ENCODE assay signal across 23 cellular contexts in the genomic region with DNA sequence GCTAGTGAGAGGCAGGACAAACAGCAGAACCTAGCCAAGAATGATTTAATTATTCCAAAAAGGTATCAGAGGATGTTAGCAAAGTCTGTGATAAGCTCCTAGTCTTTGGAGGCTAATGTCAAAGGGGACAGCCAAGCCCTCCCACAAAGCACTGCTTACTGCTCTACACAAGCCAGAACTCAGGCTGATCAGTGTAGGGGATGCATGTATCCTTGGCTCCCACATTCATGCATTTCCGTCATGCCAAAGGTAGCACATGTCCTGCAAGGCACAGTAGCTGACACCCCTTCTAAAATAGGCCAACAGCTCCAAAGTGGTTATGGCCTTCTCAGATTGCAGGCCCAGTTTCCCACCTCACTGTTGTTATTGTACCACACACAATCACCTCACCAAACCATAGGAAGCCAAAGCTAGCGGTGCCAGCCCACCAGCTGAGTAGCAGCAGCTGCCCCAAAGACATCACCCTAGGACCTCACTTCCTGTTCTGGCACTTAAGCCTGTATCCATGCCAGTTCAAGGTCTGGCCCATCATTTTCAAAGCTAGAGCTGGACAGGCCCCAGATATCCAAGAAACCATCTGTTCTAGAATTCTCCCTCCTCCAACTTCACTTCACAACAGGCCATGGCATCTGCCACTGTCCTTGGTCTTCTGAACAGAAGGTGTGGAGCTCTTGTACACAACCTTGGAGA. TPM values are rescaled to one million over a fixed set of nuclear protein-coding genes. Genes with fewer than 3 reads are reported as not detected.
DNase-seq lines count a peak whose midpoint lies in the region; ATAC-seq, FAIRE-seq and TF ChIP-seq lines count a peak whose summit lies in the region.
"Had no signal": no experiment of that assay in that cellular context is flagged by ENCODE, and none has a peak within 500 bp of the region (broad histone marks: within the 10 kb centered on the region; RNA-seq: fewer than 3 reads in every experiment).

No MANE protein-coding gene starts in this region.

- H3K4me2 ChIP-seq in astrocyte (ENCODE audit: low read length) (no peak overlapping the region), GM23248 (ENCODE audit: unreplicated experiment) (no peak overlapping the region)

- 68 to 89% (median 76%) methylated on average over 2 of the region's 2 CpGs for WGBS in spleen, 5 donors
- WGBS in GM23248 (ENCODE audit: low coverage in 1 of 2, low lambda C conversion rate in 2 of 2, missing lambda C conversion rate in 2 of 2), 2 experiments: 100% methylated on average over 2 of the region's 2 CpGs
- 49 to 52% methylated on average over 2 of the region's 2 CpGs for WGBS in testis, 2 donors

- H3K9me2 ChIP-seq in GM23248 (ENCODE audit: insufficient read depth): no peaks in the 10 kb centered on the region

- H3K4me1 Mint-ChIP-seq in astrocyte (ENCODE audit: low read depth, unreplicated experiment): peaks cover 41% of the 10 kb centered on the region
- peaks cover 57% of the 10 kb centered on the region for H3K4me1 Mint-ChIP-seq in glutamatergic neuron (ENCODE audit: low read depth, unreplicated experiment)

- H3F3A ChIP-seq in GM23248 (ENCODE audit: insufficient read depth): peaks cover 25% of the 10 kb centered on the region

- H3K79me2 ChIP-seq in astrocyte (ENCODE audit: insufficient read depth, low read length) (peaks cover 100% of the 10 kb centered on the region), GM23248 (ENCODE audit: insufficient read depth) (peaks cover 100% of the 10 kb centered on the region)

- no peaks in the 10 kb centered on the region for H3K9me3 ChIP-seq in astrocyte (ENCODE audit: insufficient read depth, low read depth, low read length)
- H3K9me3 ChIP-seq in spleen: no peaks in the 10 kb centered on the region
- H3K9me3 ChIP-seq in GM23248 (ENCODE audit: low read depth): no peaks in the 10 kb centered on the region
- H3K9me3 ChIP-seq in testis: no peaks in the 10 kb centered on the region
- H3K9me3 ChIP-seq: adrenal gland had no signal

- FAIRE-seq in astrocyte (lab: Jason Lieb, UNC): no peak
- FAIRE-seq: GM18507, K562, kidney had no signal

- H3K4me3 ChIP-seq in astrocyte (ENCODE audit: insufficient read depth, low read depth, low read length) (no peak overlapping the region), spleen (no peak overlapping the region), GM23248 (no peak overlapping the region), testis (no peak overlapping the region)
- H3K4me3 ChIP-seq: adrenal gland, K562 had no signal

- H3K27ac Mint-ChIP-seq in astrocyte (ENCODE audit: unreplicated experiment) (no peak overlapping the region), glutamatergic neuron (ENCODE audit: unreplicated experiment) (peak overlapping the region; percentile 89)

- intact Hi-C loops in spleen (cut with DNase I; ENCODE audit: low total_unique reads): no loop called here
- intact Hi-C loops in testis (cut with DNase I; ENCODE audit: low total_unique reads): no loop called here

- TF ChIP-seq CTCF in astrocyte (IDR thresholded peaks at IDR 0.05; ENCODE audit: insufficient read depth, low read depth, low read length): no peak
- no peak for TF ChIP-seq CTCF in glutamatergic neuron (IDR thresholded peaks at IDR 0.05; ENCODE audit: partially characterized antibody, unreplicated experiment)
- TF ChIP-seq CTCF in spleen (IDR thresholded peaks at IDR 0.05 in 8 of 11, conservative IDR thresholded peaks at IDR 0.05 in 3 of 11): no peak
- no peak for TF ChIP-seq CTCF in testis (IDR thresholded peaks at IDR 0.05)

- H3K4me3 Mint-ChIP-seq in astrocyte (ENCODE audit: unreplicated experiment) (no peak overlapping the region), glutamatergic neuron (ENCODE audit: unreplicated experiment) (peak overlapping the region; percentile 57)

- H3K9ac ChIP-seq in astrocyte (ENCODE audit: low read length): no peak overlapping the region
- no peak overlapping the region for H3K9ac ChIP-seq in GM23248

- TF ChIP-seq POLR2A in spleen (IDR thresholded peaks at IDR 0.05) (no peak), testis (IDR thresholded peaks at IDR 0.05) (no peak)

- H3K4me1 ChIP-seq in astrocyte (ENCODE audit: insufficient read depth, low read length): peaks cover 47% of the 10 kb centered on the region
- H3K4me1 ChIP-seq in spleen: peaks cover 0 to 36% (median 16%) of the 10 kb centered on the region in 6 donors
- H3K4me1 ChIP-seq in GM23248 (ENCODE audit: insufficient read depth): peaks cover 45% of the 10 kb centered on the region
- H3K4me1 ChIP-seq in testis: peaks cover 10% of the 10 kb centered on the region
- H3K4me1 ChIP-seq: adrenal gland had no signal

- DNase-seq in LHCN-M2 (ENCODE audit: low read depth): peak; percentile 83
- DNase-seq in astrocyte (ENCODE audit: low read depth): no peak
- no peak for DNase-seq in glutamatergic neuron
- DNase-seq in spleen: no peak
- DNase-seq in GM23248: no peak
- DNase-seq in testis: no peak
- DNase-seq: activated CD4-positive, alpha-beta T cell treated with anti-CD3 and anti-CD28 coated beads, Interleukin-2, amount 50 U/mL, for 1 hour; activated CD8-positive, alpha-beta memory T cell treated with anti-CD3 and anti-CD28 coated beads, Interleukin-2, amount 50 U/mL, for 4 hours; activated effector memory CD4-positive, alpha-beta T cell treated with anti-CD3 and anti-CD28 coated beads, Interleukin-2, amount 50 U/mL, for 16 hours; adrenal gland; AML-193; central memory CD4-positive, alpha-beta T cell; COR-L47; hypothalamus; kidney; mesendoderm; NCI-H2029; NCI-H345; RPMI8226; stimulated activated CD4-positive, alpha-beta T cell treated with anti-CD3 and anti-CD28 coated beads, Interleukin-15, amount 100 ng/mL, for 24 hours had no signal

- H3K27ac ChIP-seq in astrocyte (ENCODE audit: low read depth, low read length) (peak overlapping the region; percentile 2), spleen (peak overlapping the region in 6 of 8 donors; percentile 13 to 53 (median 44)), GM23248 (no peak overlapping the region), testis (no peak overlapping the region)
- H3K27ac ChIP-seq: adrenal gland had no signal

- no peaks in the 10 kb centered on the region for H3K9me3 Mint-ChIP-seq in astrocyte (ENCODE audit: unreplicated experiment)
- peaks cover 7% of the 10 kb centered on the region for H3K9me3 Mint-ChIP-seq in glutamatergic neuron (ENCODE audit: unreplicated experiment)

- H3K27me3 Mint-ChIP-seq in astrocyte (ENCODE audit: low read depth, unreplicated experiment) (no peaks in the 10 kb centered on the region), glutamatergic neuron (ENCODE audit: unreplicated experiment) (peaks cover 2% of the 10 kb centered on the region)

- in situ Hi-C loops in GM23248 (cut with MboI): no loop called here

- H4K20me1 ChIP-seq in astrocyte (ENCODE audit: insufficient read depth, low read length) (peaks cover 62% of the 10 kb centered on the region), GM23248 (ENCODE audit: insufficient read depth) (no peaks in the 10 kb centered on the region)

- no peak for ATAC-seq in GM19395 (IDR thresholded peaks at IDR 0.05; ENCODE audit: unreplicated experiment)
- ATAC-seq: K562 had no signal

- H3K27me3 ChIP-seq in astrocyte (ENCODE audit: insufficient read depth, low read length) (no peaks in the 10 kb centered on the region), spleen (replicated peaks in 1 of 7) (no peaks in the 10 kb centered on the region), GM23248 (replicated peaks; ENCODE audit: insufficient read depth) (no peaks in the 10 kb centered on the region), testis (no peaks in the 10 kb centered on the region)
- H3K27me3 ChIP-seq: adrenal gland had no signal

- H3K36me3 Mint-ChIP-seq in astrocyte (ENCODE audit: low read depth, unreplicated experiment): peaks cover 6% of the 10 kb centered on the region
- H3K36me3 Mint-ChIP-seq in glutamatergic neuron (ENCODE audit: unreplicated experiment): no peaks in the 10 kb centered on the region

- H2AFZ ChIP-seq in astrocyte (ENCODE audit: low read depth, low read length) (no peak overlapping the region), GM23248 (no peak overlapping the region)

- H3K36me3 ChIP-seq in astrocyte (ENCODE audit: insufficient read depth, low read length) (no peaks in the 10 kb centered on the region), spleen (no peaks in the 10 kb centered on the region), GM23248 (ENCODE audit: low read depth) (no peaks in the 10 kb centered on the region), testis (ENCODE audit: low read depth, missing control alignments) (no peaks in the 10 kb centered on the region)
- H3K36me3 ChIP-seq: adrenal gland had no signal

RNA-seq across cellular contexts. Expression of a gene that starts 40.9 kb away (rescaled TPM):
- 75.5 and 86.5 TPM in 2 replicates for total RNA-seq in LHCN-M2 (2014; rRNA removed)
- polyA plus RNA-seq in LHCN-M2 (2012): 29.0 TPM
- 61.4 and 69.0 TPM in 2 replicates for total RNA-seq in astrocyte
- 40.5 TPM for total RNA-seq in glutamatergic neuron (ENCODE audit: unreplicated experiment)
- 10 to 100 TPM; 14.9 to 33.6 (median 25.7) TPM for total RNA-seq in spleen
- polyA plus RNA-seq in spleen: 1 to 10 TPM; 4.6 to 6.5 (median 5.0) TPM
- total RNA-seq in GM23248 (2014; rRNA removed; shearing (Covaris generic)): 61.9 and 69.6 TPM in 2 replicates
- 70.8 and 76.6 TPM in 2 replicates for polyA plus RNA-seq in GM23248 (2016; fragmentation: Nextera tagmentation; extraction: Ambion mirVana)
- total RNA-seq in testis: 10 to 100 TPM; 30.8 to 57.2 TPM
- 27.8 TPM for polyA plus RNA-seq in testis (ENCODE audit: insufficient read depth, low read depth, low replicate concordance)

Comparison
In these comparisons a context has a peak if more than half of its experiments do, and no peak if none do; other contexts are left out.
1. H3K27ac ChIP-seq: peak in astrocyte (single experiment) and spleen (6 of 8); none in GM23248 (single experiment) and testis (0 of 2).